In the genomic region with DNA sequence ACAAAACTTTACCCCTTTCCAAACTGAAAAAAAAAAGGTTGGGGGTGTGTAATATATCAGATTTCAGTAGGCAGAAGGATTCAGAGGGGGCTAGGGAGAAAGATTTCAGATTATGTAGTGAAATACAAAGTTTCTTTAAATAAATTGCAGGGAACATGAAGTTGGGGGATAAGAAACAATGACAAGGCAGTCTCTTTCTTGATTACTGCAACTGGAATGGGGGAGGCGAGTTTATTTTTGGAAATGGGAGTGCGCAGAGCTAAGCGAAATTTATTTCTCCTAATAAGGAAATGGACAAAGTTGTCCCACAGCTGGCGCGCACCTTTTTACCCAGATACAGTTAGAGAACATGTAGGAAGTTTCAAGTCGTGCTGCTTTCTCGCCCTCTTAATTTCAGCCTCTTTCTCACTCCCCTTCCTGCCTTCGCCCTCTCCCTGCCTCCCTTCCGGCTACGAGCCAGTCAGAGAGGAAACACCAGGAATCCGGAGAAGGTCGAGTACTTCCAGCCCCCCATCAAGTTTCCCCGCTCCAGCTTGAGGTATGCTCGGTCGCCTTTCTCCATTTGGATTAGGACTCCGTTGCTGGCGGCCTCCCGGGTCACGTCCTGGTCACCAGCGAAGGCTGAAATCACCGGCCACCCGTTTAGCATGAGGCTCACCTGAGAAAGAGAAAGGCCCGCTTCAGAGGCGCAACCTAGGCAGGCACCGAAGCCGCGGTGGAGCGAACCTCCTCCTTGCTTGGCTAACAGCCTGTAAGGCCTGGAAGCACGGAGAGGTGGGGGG, we compare ENCODE assay signal across 30 cellular contexts. TPM values are rescaled to one million over a fixed set of nuclear protein-coding genes. Genes with fewer than 3 reads are reported as not detected.
A peak's percentile ranks its signal among the peaks of the same experiment; 100 is the strongest.
DNase-seq lines count a peak whose midpoint lies in the region; ATAC-seq and TF ChIP-seq lines count a peak whose summit lies in the region.
"Had no signal": no experiment of that assay in that cellular context is flagged by ENCODE, and none has a peak within 500 bp of the region (broad histone marks: within the 10 kb centered on the region; RNA-seq: fewer than 3 reads in every experiment).

No MANE protein-coding gene starts in this region.

- no peaks in the 10 kb centered on the region for H3K79me2 ChIP-seq in H9 (ENCODE audit: insufficient read depth, low read length)

- no peaks in the 10 kb centered on the region for H3K79me1 ChIP-seq in H9 (ENCODE audit: insufficient read depth, low read depth, low read length, poor library complexity, severe bottlenecking)
- H3K79me1 ChIP-seq in neuronal stem cell (ENCODE audit: low read depth, low read length), result no peaks in the 10 kb centered on the region

- no peak overlapping the region for H4K91ac ChIP-seq in H9 (ENCODE audit: insufficient read length, low read depth, low read length)
- no peak overlapping the region for H4K91ac ChIP-seq in neuronal stem cell (ENCODE audit: low read depth, low read length, poor library complexity)

- peaks cover 26% of the 10 kb centered on the region for H3K23me2 ChIP-seq in H9 (ENCODE audit: insufficient read length, low read depth, low read length, poor library complexity, severe bottlenecking)

- H2AFZ ChIP-seq in H9 (ENCODE audit: low read length) (no peak overlapping the region), neuronal stem cell (ENCODE audit: low read length) (no peak overlapping the region)

- peaks cover 0 to 6% of the 10 kb centered on the region in 2 experiments; a peak in 2 of 5 replicates for H3K9me3 Mint-ChIP-seq in H9
- peaks cover 0 to 6% (median 5%) of the 10 kb centered on the region in 5 experiments for H3K9me3 Mint-ChIP-seq in brain
- H3K9me3 Mint-ChIP-seq in activated T-helper 17 cell treated with anti-CD3 and anti-CD28 coated beads, Interleukin-2, amount 50 U/mL, for 72 hours, result no peaks in the 10 kb centered on the region
- H3K9me3 Mint-ChIP-seq: dendritic cell treated with granulocyte-macrophage colony-stimulating factor and Interleukin-4, amounts not matched to agents 40 ng/mL and 50 ng/mL, for 4 days; T-cell had no signal

- H2BK120ac ChIP-seq in H9 (ENCODE audit: low read depth, low read length, poor library complexity, severe bottlenecking) (no peak overlapping the region), neuronal stem cell (ENCODE audit: low read depth, low read length) (no peak overlapping the region)

- H2BK15ac ChIP-seq in H9 (ENCODE audit: low read depth, low read length) (no peak overlapping the region), neuronal stem cell (ENCODE audit: low read length) (no peak overlapping the region)

- H3K4ac ChIP-seq in H9 (ENCODE audit: low read depth, low read length) (no peak overlapping the region), neuronal stem cell (ENCODE audit: low read length) (no peak overlapping the region)

- H3K36me3 Mint-ChIP-seq in H9 (ENCODE audit: insufficient read depth in 1 of 3, low read depth in 3 of 3) (no peaks in the 10 kb centered on the region; a peak in 2 of 7 replicates), brain (no peaks in the 10 kb centered on the region)
- H3K36me3 Mint-ChIP-seq in activated T-helper 17 cell treated with anti-CD3 and anti-CD28 coated beads, Interleukin-2, amount 50 U/mL, for 72 hours (ENCODE audit: low read depth), result peaks cover 5% of the 10 kb centered on the region
- H3K36me3 Mint-ChIP-seq: activated naive CD8-positive, alpha-beta T cell; T-cell had no signal

- no peak overlapping the region for H4K8ac ChIP-seq in H9 (replicated peaks; ENCODE audit: insufficient read length, low read depth, low read length)
- no peak overlapping the region for H4K8ac ChIP-seq in neuronal stem cell (ENCODE audit: low read depth, low read length)

- H3K27me3 ChIP-seq in H9 (ENCODE audit: insufficient read depth, low read length) (peaks cover 83% of the 10 kb centered on the region), iPS-15b (ENCODE audit: control insufficient read depth, insufficient read depth, low read length) (peaks cover 86% of the 10 kb centered on the region), neuronal stem cell (ENCODE audit: control insufficient read depth in 3 of 3, insufficient read depth in 3 of 3, low read depth in 1 of 3, low read length in 3 of 3) (peaks cover 63 to 92% (median 88%) of the 10 kb centered on the region in 3 experiments)

- H4K20me1 ChIP-seq in H9 (ENCODE audit: control insufficient read depth, insufficient read depth, insufficient read length), result no peaks in the 10 kb centered on the region

- no peak for ATAC-seq in activated T-helper 17 cell treated with anti-CD3 and anti-CD28 coated beads, Interleukin-2, amount 50 U/mL, for 72 hours (replicated peaks)
- ATAC-seq in HG02678 (IDR thresholded peaks at IDR 0.05; ENCODE audit: unreplicated experiment), result no peak
- ATAC-seq: activated CD8-positive, alpha-beta T cell treated with anti-CD3 and anti-CD28 coated beads for 36 hours; stimulated activated naive CD8-positive, alpha-beta T cell treated with anti-CD3 and anti-CD28 coated beads, Interleukin-15, Interleukin-2, amounts not matched to agents 100 U/mL and 50 U/mL, for 24 hours; T-cell had no signal

- H3K18ac ChIP-seq in H9 (ENCODE audit: insufficient read length, low read depth, low read length) (no peak overlapping the region), neuronal stem cell (ENCODE audit: low read length) (no peak overlapping the region)

- H2BK5ac ChIP-seq in H9 (ENCODE audit: insufficient read length, low read length) (no peak overlapping the region), neuronal stem cell (ENCODE audit: low read length) (no peak overlapping the region)

- H3K27ac Mint-ChIP-seq in H9 (no peak overlapping the region), brain (no peak overlapping the region)
- H3K27ac Mint-ChIP-seq in activated T-helper 17 cell treated with anti-CD3 and anti-CD28 coated beads, Interleukin-2, amount 50 U/mL, for 72 hours, result no peak overlapping the region
- H3K27ac Mint-ChIP-seq: activated CD8-positive, alpha-beta T cell treated with anti-CD3 and anti-CD28 coated beads for 36 hours; activated naive CD8-positive, alpha-beta T cell; dendritic cell treated with granulocyte-macrophage colony-stimulating factor and Interleukin-4, amounts not matched to agents 40 ng/mL and 50 ng/mL, for 4 days; T-cell had no signal

- H3K4me3 Mint-ChIP-seq in H9 (peak overlapping the region; percentile 48 to 83), brain (peak overlapping the region; percentile 12 to 87 (median 67))
- no peak overlapping the region for H3K4me3 Mint-ChIP-seq in activated T-helper 17 cell treated with anti-CD3 and anti-CD28 coated beads, Interleukin-2, amount 50 U/mL, for 72 hours
- H3K4me3 Mint-ChIP-seq: activated CD8-positive, alpha-beta T cell treated with anti-CD3 and anti-CD28 coated beads for 36 hours; activated naive CD8-positive, alpha-beta T cell; dendritic cell treated with granulocyte-macrophage colony-stimulating factor and Interleukin-4, amounts not matched to agents 40 ng/mL and 50 ng/mL, for 4 days had no signal

- H3K4me1 Mint-ChIP-seq in H9 (peaks cover 49 to 78% of the 10 kb centered on the region in 2 experiments), brain (peaks cover 51% of the 10 kb centered on the region)
- H3K4me1 Mint-ChIP-seq in activated T-helper 17 cell treated with anti-CD3 and anti-CD28 coated beads, Interleukin-2, amount 50 U/mL, for 72 hours, result peaks cover 5% of the 10 kb centered on the region

- H3K4me3 ChIP-seq in iPS-15b (ENCODE audit: low read depth, low read length), result peak overlapping the region; percentile 71
- H3K4me3 ChIP-seq in neuronal stem cell (ENCODE audit: low read length in 2 of 2), result no peak overlapping the region
- H3K4me3 ChIP-seq: cardiac muscle cell, lung, skin epidermis, vagina had no signal

- no peak overlapping the region for H3K23ac ChIP-seq in H9 (ENCODE audit: insufficient read length, low read depth, low read length)
- H3K23ac ChIP-seq in neuronal stem cell (ENCODE audit: low read depth, low read length, poor library complexity), result peak overlapping the region; percentile 76

- no peak overlapping the region for H3K27ac ChIP-seq in H9 (ENCODE audit: insufficient read length, low read depth, low read length)
- H3K27ac ChIP-seq in neuronal stem cell (replicated peaks; ENCODE audit: low read length), result no peak overlapping the region
- H3K27ac ChIP-seq: C4-2B, cardiac muscle cell, skin epidermis, vagina had no signal

- H3K9ac ChIP-seq in H9 (ENCODE audit: extremely low read depth, insufficient read length, low read length) (no peak overlapping the region), iPS-15b (ENCODE audit: low read depth, low read length) (no peak overlapping the region), neuronal stem cell (ENCODE audit: low read depth, low read length, poor library complexity) (no peak overlapping the region)

- H2AK5ac ChIP-seq in H9 (ENCODE audit: insufficient read length, low read length) (no peak overlapping the region), neuronal stem cell (ENCODE audit: low read depth, low read length) (no peak overlapping the region)

- TF ChIP-seq CTCF in H9 (conservative IDR thresholded peaks at IDR 0.05) (no peak), brain (conservative IDR thresholded peaks at IDR 0.05) (no peak)

- H3K27me3 Mint-ChIP-seq in H9 (ENCODE audit: low read depth) (peaks cover 93% of the 10 kb centered on the region), brain (peaks cover 89% of the 10 kb centered on the region)
- H3K27me3 Mint-ChIP-seq in activated T-helper 17 cell treated with anti-CD3 and anti-CD28 coated beads, Interleukin-2, amount 50 U/mL, for 72 hours, result peaks cover 61% of the 10 kb centered on the region

- H3K4me1 ChIP-seq in H9 (ENCODE audit: insufficient read depth, low read length) (0 out of 2 replicates have a peak, but pooled peaks cover 2% of the 10 kb centered on the region), iPS-15b (ENCODE audit: control insufficient read depth, insufficient read depth, low read length) (peaks cover 19% of the 10 kb centered on the region), neuronal stem cell (ENCODE audit: control insufficient read depth in 2 of 2, insufficient read depth in 1 of 2, low read depth in 1 of 2, low read length in 2 of 2) (peaks cover 6 to 19% of the 10 kb centered on the region in 2 donors)

- H3K9me3 ChIP-seq in H9 (ENCODE audit: control insufficient read depth, low read depth, low read length) (no peaks in the 10 kb centered on the region), iPS-15b (ENCODE audit: control insufficient read depth, insufficient read depth, low read length) (no peaks in the 10 kb centered on the region), neuronal stem cell (replicated peaks in 1 of 2; ENCODE audit: control insufficient read depth in 2 of 2, insufficient read depth in 1 of 2, low read depth in 1 of 2, low read length in 2 of 2) (peaks cover 0 to 2% of the 10 kb centered on the region in 2 donors)
- H3K9me3 ChIP-seq: vagina had no signal

- no peaks in the 10 kb centered on the region for H3K36me3 ChIP-seq in iPS-15b (ENCODE audit: control insufficient read depth, insufficient read depth, low read length)
- H3K36me3 ChIP-seq in neuronal stem cell (replicated peaks in 1 of 2; ENCODE audit: control insufficient read depth in 2 of 2, insufficient read depth in 2 of 2, low read length in 2 of 2), result no peaks in the 10 kb centered on the region
- H3K36me3 ChIP-seq: cardiac muscle cell, vagina had no signal

- peak overlapping the region; percentile 49 for H3K4me2 ChIP-seq in H9 (ENCODE audit: insufficient read depth, insufficient read length, low read length)
- no peak overlapping the region for H3K4me2 ChIP-seq in neuronal stem cell (ENCODE audit: insufficient read depth, low read length, poor library complexity, severe bottlenecking)

- no peak overlapping the region for H2BK20ac ChIP-seq in H9 (ENCODE audit: low read depth, low read length, poor library complexity, severe bottlenecking)

- no peak overlapping the region for H2BK12ac ChIP-seq in H9 (ENCODE audit: insufficient read length, low read depth, low read length)
- H2BK12ac ChIP-seq in neuronal stem cell (ENCODE audit: low read length), result no peak overlapping the region

- WGBS in H9 (ENCODE audit: extremely low coverage, insufficient read length, low lambda C conversion rate), result no CpG with 5 or more reads among the region's 29 CpGs
- no CpG with 5 or more reads among the region's 29 CpGs for WGBS in neuronal stem cell (ENCODE audit: extremely low coverage in 2 of 2, insufficient read length in 2 of 2, insufficient replicate concordance in 1 of 2), 2 donors

- no peak overlapping the region for H3T11ph ChIP-seq in H9 (ENCODE audit: low read length)

- H3K56ac ChIP-seq in H9 (ENCODE audit: insufficient read length, low read depth, low read length), result no peak overlapping the region

- H3K14ac ChIP-seq in H9 (ENCODE audit: insufficient read depth, low read length), result no peak overlapping the region
- no peak overlapping the region for H3K14ac ChIP-seq in neuronal stem cell (ENCODE audit: low read length)

- DNase-seq in H9 (peak; percentile 54), neuronal stem cell (ENCODE audit: low spot score) (no peak), foreskin melanocyte (no peak), AG20443 (ENCODE audit: low spot score) (no peak)
- DNase-seq: activated CD4-positive, CD25-positive, alpha-beta regulatory T cell treated with anti-CD3 and anti-CD28 coated beads, Interleukin-2, amount 50 U/mL, for 72 hours; activated CD8-positive, alpha-beta T cell treated with anti-CD3 and anti-CD28 coated beads for 36 hours; activated effector memory CD4-positive, alpha-beta T cell treated with Interleukin-2 at 50 U/mL for 16 hours; aorta; Caco-2; DND-41; GOT3; kidney glomerular epithelial cell; NCI-H1930; NCI-H2227 treated with DMSO at 0.1 percent for 48 hours; occipital lobe; stimulated activated naive CD8-positive, alpha-beta T cell treated with anti-CD3 and anti-CD28 coated beads, Interleukin-15, Interleukin-2, amounts not matched to agents 100 U/mL and 50 U/mL, for 24 hours; T-cell had no signal

- H4K5ac ChIP-seq in H9 (ENCODE audit: insufficient read length, low read depth, low read length), result no peak overlapping the region

RNA-seq across cellular contexts. Expression of gene CBLN1, which starts 2.5 kb away (rescaled TPM):
- total RNA-seq in H9 (2021), result 4.7 and 5.6 TPM in 2 replicates
- 36.4 TPM for polyA plus RNA-seq in brain (ENCODE audit: insufficient read depth, low read depth, low replicate concordance)
- polyA plus RNA-seq in neuronal stem cell (2013, experiment 1 of 2), result 0.22 TPM
- 0.25 TPM for polyA plus RNA-seq in neuronal stem cell (2013, experiment 2 of 2)
- not detected for total RNA-seq in activated T-helper 17 cell treated with anti-CD3 and anti-CD28 coated beads, Interleukin-2, amount 50 U/mL, for 72 hours
- total RNA-seq: activated CD8-positive, alpha-beta T cell treated with anti-CD3 and anti-CD28 coated beads for 36 hours; Caco-2; fibroblast of lung; RPMI7951; T-cell; vagina had no signal
- polyA plus RNA-seq: aorta, fibroblast of lung had no signal
